ENCODE assay signal across 8 cellular contexts in genomic region chr19:56120371-56121179, GRCh38. TPM values are rescaled to one million over a fixed set of nuclear protein-coding genes. Genes with fewer than 3 reads are reported as not detected.
DNase-seq lines count a peak whose midpoint lies in the region; ATAC-seq and TF ChIP-seq lines count a peak whose summit lies in the region.

No MANE protein-coding gene starts in this region.

- no peaks in the 10 kb centered on the region for H3K36me3 ChIP-seq in suprapubic skin

- TF ChIP-seq POLR2A in suprapubic skin (IDR thresholded peaks at IDR 0.05): no peak

- no peaks in the 10 kb centered on the region for H3K27me3 ChIP-seq in foreskin keratinocyte
- no peaks in the 10 kb centered on the region for H3K27me3 ChIP-seq in suprapubic skin

- WGBS in suprapubic skin: 0% methylated on average over 9 of the region's 99 CpGs

- peak; percentile 29 for ATAC-seq in GM19395 (IDR thresholded peaks at IDR 0.05; ENCODE audit: unreplicated experiment)
- peak; percentile 5 for ATAC-seq in foreskin keratinocyte

- H3K4me3 ChIP-seq in suprapubic skin: peak overlapping the region; percentile 79

- H3K9me3 ChIP-seq in suprapubic skin: no peaks in the 10 kb centered on the region

- H3K4me1 ChIP-seq in foreskin keratinocyte: no peaks in the 10 kb centered on the region
- H3K4me1 ChIP-seq in suprapubic skin: peaks cover 51% of the 10 kb centered on the region

- TF ChIP-seq CTCF in foreskin keratinocyte (conservative IDR thresholded peaks at IDR 0.05): peak; percentile 26
- peak in 1 of 2 donors; percentile 18 for TF ChIP-seq CTCF in suprapubic skin (IDR thresholded peaks at IDR 0.05)

- H3K27ac ChIP-seq in foreskin keratinocyte (peak overlapping the region; percentile 86), suprapubic skin (peak overlapping the region; percentile 97)

- DNase-seq in CD1c-positive myeloid dendritic cell (ENCODE audit: extremely low spot score) (peak; percentile 95), HS-27A (ENCODE audit: low read depth) (peak; percentile 53), RPMI8226 (peak; percentile 85), activated gamma-delta T cell (lab: John Stamatoyannopoulos, UW) (peak; percentile 82), foreskin keratinocyte (peak in 1 of 2 donors; percentile 41), nucleus accumbens (lab: John Stamatoyannopoulos, UW) (peak in 48 of 56 donors; percentile 14 to 85 (median 74)), suprapubic skin (ENCODE audit: low spot score in 2 of 2) (peak; percentile 88)

- no peak for TF ChIP-seq EP300 in suprapubic skin (IDR thresholded peaks at IDR 0.05)

RNA-seq across cellular contexts. Expression of gene ZNF787, which starts 0.5 kb away (rescaled TPM):
- total RNA-seq in foreskin keratinocyte (28.6 and 29.1 TPM in 2 replicates), suprapubic skin (10 to 100 TPM in 3 of 4 donors, 1 to 10 TPM in 1; 9.6 to 16.3 (median 14.3) TPM)
- 32.3 and 32.5 TPM in 2 replicates for polyA plus RNA-seq in foreskin keratinocyte

RNA-seq across cellular contexts. Expression of gene ZNF444, which starts 20.5 kb away (rescaled TPM):
- total RNA-seq in foreskin keratinocyte (9.7 and 10.8 TPM in 2 replicates), suprapubic skin (10 to 100 TPM; 12.9 to 34.8 (median 21.2) TPM)
- 18.0 and 19.6 TPM in 2 replicates for polyA plus RNA-seq in foreskin keratinocyte

RNA-seq across cellular contexts. Expression of gene GALP, which starts 55.2 kb away (rescaled TPM):
- total RNA-seq in foreskin keratinocyte (not detected in 2 replicates), suprapubic skin (not detected)
- not detected in 2 replicates for polyA plus RNA-seq in foreskin keratinocyte
